ENCODE assay signal across 26 cellular contexts in genomic region chr5:64872044-64872443, GRCh38.
A peak's percentile ranks its signal among the peaks of the same experiment; 100 is the strongest.
DNase-seq lines count a peak whose midpoint lies in the region; ATAC-seq and TF ChIP-seq lines count a peak whose summit lies in the region.
"Had no signal": no experiment of that assay in that cellular context is flagged by ENCODE, and none has a peak within 500 bp of the region (broad histone marks: within the 10 kb centered on the region; RNA-seq: fewer than 3 reads in every experiment).

No MANE protein-coding gene starts in this region.

- WGBS in SK-N-SH (ENCODE audit: low lambda C conversion rate) = 100% methylated on average over 1 of the region's 1 CpG
- 80 to 91% (median 81%) methylated on average over 1 of the region's 1 CpG for WGBS in stomach, 5 donors

- CTCF ChIA-PET in SK-N-SH (lab: Yijun Ruan, JAX) = interaction anchor here (1.4 kb wide), 1 partner anchor 87 kb away, joined by 3 read pairs; no protein-coding TSS in a partner anchor

- H3K36me3 ChIP-seq in SK-N-SH (replicated peaks in 1 of 2; ENCODE audit: control insufficient read depth in 1 of 2, insufficient read depth in 2 of 2, low read length in 1 of 2) = peaks cover 0 to 1% of the 10 kb centered on the region in 2 experiments
- no peaks in the 10 kb centered on the region for H3K36me3 ChIP-seq in RWPE2 (ENCODE audit: low read depth)
- no peaks in the 10 kb centered on the region for H3K36me3 ChIP-seq in stomach
- H3K36me3 ChIP-seq: right atrium auricular region, upper lobe of right lung had no signal

- intact Hi-C loops in stomach (cut with DNase I; ENCODE audit: low total_unique reads) = no loop called here

- H3K4me1 ChIP-seq in SK-N-SH (ENCODE audit: control insufficient read depth in 1 of 2, insufficient read depth in 2 of 2, low read depth in 1 of 2, low read length in 1 of 2) (peaks cover 0 to 9% of the 10 kb centered on the region in 2 experiments; a peak in 2 of 4 replicates), RWPE2 (ENCODE audit: insufficient read depth, poor library complexity, severe bottlenecking) (peaks cover 7% of the 10 kb centered on the region), stomach (peaks cover 0 to 16% (median 0%) of the 10 kb centered on the region in 4 donors)
- H3K4me1 ChIP-seq: BLaER1, body of pancreas, right atrium auricular region, upper lobe of right lung had no signal

- H3K4me3 ChIP-seq in SK-N-SH (ENCODE audit: low read depth in 2 of 2, low read length in 1 of 2) (no peak overlapping the region), RWPE2 (ENCODE audit: severe bottlenecking) (no peak overlapping the region), fibroblast of the aortic adventitia (ENCODE audit: low read depth, low read length) (no peak overlapping the region), stomach (no peak overlapping the region)
- H3K4me3 ChIP-seq: BLaER1, body of pancreas, lung, right atrium auricular region, upper lobe of right lung had no signal

- H3K27ac ChIP-seq in SK-N-SH (ENCODE audit: low read depth in 2 of 2, low read length in 1 of 2) (no peak overlapping the region), RWPE2 (ENCODE audit: poor library complexity, severe bottlenecking) (no peak overlapping the region), stomach (no peak overlapping the region)
- H3K27ac ChIP-seq: BLaER1, body of pancreas, right atrium auricular region, upper lobe of right lung had no signal

- H3K27me3 ChIP-seq in SK-N-SH (ENCODE audit: insufficient read depth) = no peaks in the 10 kb centered on the region
- no peaks in the 10 kb centered on the region for H3K27me3 ChIP-seq in RWPE2 (ENCODE audit: insufficient read depth, poor library complexity, severe bottlenecking)
- H3K27me3 ChIP-seq in stomach = no peaks in the 10 kb centered on the region
- H3K27me3 ChIP-seq: BLaER1, body of pancreas, right atrium auricular region, upper lobe of right lung had no signal

- no peak for TF ChIP-seq RAD21 in SK-N-SH (IDR thresholded peaks at IDR 0.05; ENCODE audit: low read length)

- no peak for TF ChIP-seq POLR2A in stomach (IDR thresholded peaks at IDR 0.05)

- H3K9me2 ChIP-seq in SK-N-SH = no peaks in the 10 kb centered on the region

- ATAC-seq in SK-N-SH treated with all-trans-retinoic acid at 6 μM for 48 hours = no peak
- ATAC-seq in RWPE2 (ENCODE audit: low read depth) = peak; percentile 42; the same call in 1 of the 3 replicates
- no peak for ATAC-seq in HG03139 (IDR thresholded peaks at IDR 0.05; ENCODE audit: unreplicated experiment)
- no peak for ATAC-seq in GM18520 (IDR thresholded peaks at IDR 0.05; ENCODE audit: unreplicated experiment)
- ATAC-seq: activated CD8-positive, alpha-beta memory T cell treated with anti-CD3 and anti-CD28 coated beads, Interleukin-2, amount 10 ng/mL, durations not matched to agents 7 days and 5 days; body of pancreas; Right ventricle myocardium inferior; upper lobe of right lung had no signal

- no peak overlapping the region for H3K4me2 ChIP-seq in SK-N-SH
- H3K4me2 ChIP-seq: BLaER1 had no signal

- H3F3A ChIP-seq in SK-N-SH (replicated peaks; ENCODE audit: insufficient read depth) = peaks cover 22% of the 10 kb centered on the region

- no peaks in the 10 kb centered on the region for H3K9me3 ChIP-seq in SK-N-SH
- H3K9me3 ChIP-seq in RWPE2 (ENCODE audit: severe bottlenecking) = no peaks in the 10 kb centered on the region
- H3K9me3 ChIP-seq in stomach = no peaks in the 10 kb centered on the region
- H3K9me3 ChIP-seq: BLaER1, body of pancreas, right atrium auricular region, upper lobe of right lung had no signal

- no peak for TF ChIP-seq CTCF in SK-N-SH (IDR thresholded peaks at IDR 0.05)
- no peak for TF ChIP-seq CTCF in RWPE2 (IDR thresholded peaks at IDR 0.05; ENCODE audit: poor library complexity, severe bottlenecking)
- no peak for TF ChIP-seq CTCF in fibroblast of the aortic adventitia (IDR thresholded peaks at IDR 0.05; ENCODE audit: insufficient read depth, low read length)
- TF ChIP-seq CTCF in stomach (IDR thresholded peaks at IDR 0.05) = no peak

- H3K9ac ChIP-seq in SK-N-SH = no peak overlapping the region
- H3K9ac ChIP-seq: BLaER1 had no signal

- H2AFZ ChIP-seq in SK-N-SH (ENCODE audit: low read depth) = no peak overlapping the region

- no peaks in the 10 kb centered on the region for H3K79me2 ChIP-seq in SK-N-SH (ENCODE audit: insufficient read depth)

- H4K20me1 ChIP-seq in SK-N-SH (ENCODE audit: insufficient read depth) = no peaks in the 10 kb centered on the region
- H4K20me1 ChIP-seq: BLaER1 had no signal

- TF ChIP-seq EP300 in SK-N-SH (IDR thresholded peaks at IDR 0.05; ENCODE audit: borderline replicate concordance in 1 of 2, low read depth in 1 of 2, low read length in 1 of 2) (no peak), stomach (IDR thresholded peaks at IDR 0.05) (no peak)

- POLR2A ChIA-PET in SK-N-SH (lab: Yijun Ruan, JAX) = no interaction called here

- DNase-seq in SK-N-SH = no peak
- DNase-seq in RWPE2 (ENCODE audit: low spot score) = no peak
- DNase-seq in fibroblast of the aortic adventitia (ENCODE audit: low read depth) = peak; percentile 8
- no peak for DNase-seq in DMS153 (lab: John Stamatoyannopoulos, UW)
- no peak for DNase-seq in stomach
- DNase-seq: activated CD4-positive, alpha-beta T cell treated with anti-CD3 and anti-CD28 coated beads for 48 hours; activated CD8-positive, alpha-beta memory T cell treated with anti-CD3 and anti-CD28 coated beads, Interleukin-2, amount 10 ng/mL, durations not matched to agents 7 days and 5 days; body of pancreas; Calu3; GDM1; GOT3; hippocampal formation; NCI-H1105; NCI-H2081 treated with DMSO at 0.1 percent for 48 hours; NCI-H524 treated with DMSO at 0.1 percent for 48 hours; occipital lobe; stimulated activated CD4-positive, alpha-beta T cell treated with anti-CD3 and anti-CD28 coated beads, Interleukin-15, amount 100 ng/mL, for 24 hours; T-helper 1 cell; upper lobe of right lung had no signal

TF ChIP-seq in SK-N-SH, 30 proteins besides CTCF, POLR2A, EP300 and RAD21 (continues in another document):
- TF ChIP-seq YY1 (IDR thresholded peaks at IDR 0.05; ENCODE audit: low read depth) (no peak), PBX3 (IDR thresholded peaks at IDR 0.05) (peak; percentile 30; the same call in 1 of the 2 replicates), FOSL2 (IDR thresholded peaks at IDR 0.05; ENCODE audit: borderline replicate concordance, low read depth) (peak; percentile 30; the same call in 1 of the 2 replicates)
- TF ChIP-seq, protein P1, sequence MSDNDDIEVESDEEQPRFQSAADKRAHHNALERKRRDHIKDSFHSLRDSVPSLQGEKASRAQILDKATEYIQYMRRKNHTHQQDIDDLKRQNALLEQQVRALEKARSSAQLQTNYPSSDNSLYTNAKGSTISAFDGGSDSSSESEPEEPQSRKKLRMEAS (IDR thresholded peaks at IDR 0.05; ENCODE audit: low read depth) = no peak

TF ChIP-seq in SK-N-SH treated with all-trans-retinoic acid at 6 μM for 48 hours, 23 proteins besides CTCF, POLR2A, EP300 and RAD21:
- no peak for TF ChIP-seq CSRNP3 (CRISPR knock-in tag; IDR thresholded peaks at IDR 0.05)
